In genomic region chr6:31585531-31585930, GRCh38 we compare ENCODE assay signal across 8 cellular contexts. TPM values are rescaled to one million over a fixed set of nuclear protein-coding genes. Genes with fewer than 3 reads are reported as not detected.
DNase-seq lines count a peak whose midpoint lies in the region; ATAC-seq, FAIRE-seq and TF ChIP-seq lines count a peak whose summit lies in the region.

No MANE protein-coding gene starts in this region.

- no peak overlapping the region for H3K4me3 ChIP-seq in AG04450 (ENCODE audit: low read depth, low read length)

- H3K27me3 Mint-ChIP-seq in T-helper 17 cell, result no peaks in the 10 kb centered on the region

- peak overlapping the region; percentile 88 for H3K4me3 Mint-ChIP-seq in T-helper 17 cell

- no peak overlapping the region for H3K27ac ChIP-seq in AG04450 (ENCODE audit: low read depth, low read length)

- peak overlapping the region; percentile 92 for H3K27ac Mint-ChIP-seq in T-helper 17 cell

- TF ChIP-seq CTCF in AG04450 (IDR thresholded peaks at IDR 0.05; ENCODE audit: low read depth, low read length), result peak; percentile 33

- H3K4me1 Mint-ChIP-seq in T-helper 17 cell, result peaks cover 50% of the 10 kb centered on the region

- H3K36me3 Mint-ChIP-seq in T-helper 17 cell (ENCODE audit: low read depth), result peaks cover 15% of the 10 kb centered on the region

- POLR2A ChIA-PET in AG04450 (lab: Yijun Ruan, JAX), result no interaction called here

- H3K9me3 ChIP-seq in AG04450 (ENCODE audit: control insufficient read depth, insufficient read depth, low read length) (no peaks in the 10 kb centered on the region; the same call in 1 of the 2 replicates), T-helper 17 cell (ENCODE audit: control insufficient read depth, low read length, poor library complexity, severe bottlenecking) (no peaks in the 10 kb centered on the region)

- peak; percentile 46 for FAIRE-seq in GM12892 (lab: Jason Lieb, UNC)

- H3K27me3 ChIP-seq in AG04450 (ENCODE audit: control insufficient read depth, insufficient read depth, low read length), result peaks cover 2% of the 10 kb centered on the region

- DNase-seq in AG04450 (ENCODE audit: low read depth, low spot score) (no peak), GM12892 (ENCODE audit: insufficient read length) (no peak), T-helper 17 cell (peak in 1 of 3 donors; percentile 27), iPS-NIHi11 (ENCODE audit: low spot score) (peak; percentile 58), NCI-H446 (lab: John Stamatoyannopoulos, UW) (no peak), NCI-H510A (lab: John Stamatoyannopoulos, UW) (no peak)

- CTCF ChIA-PET in AG04450 (lab: Charles Lee), result interaction anchor here (5.8 kb wide), 1 partner anchor 12 kb away, joined by 47 read pairs; no protein-coding TSS in a partner anchor

- ATAC-seq in T-helper 17 cell (peak; percentile 24), GM19395 (IDR thresholded peaks at IDR 0.05; ENCODE audit: unreplicated experiment) (no peak), GM19023 (IDR thresholded peaks at IDR 0.05; ENCODE audit: unreplicated experiment) (no peak)

- no peak for TF ChIP-seq POLR2A in GM12892 (IDR thresholded peaks at IDR 0.05; ENCODE audit: low read depth, low read length)

RNA-seq across cellular contexts. Expression of gene LST1, which starts 0.5 kb away (rescaled TPM):
- not detected in 2 replicates for polyA plus RNA-seq in AG04450 (2011; rRNA removed)
- not detected in 2 replicates for polyA minus RNA-seq in AG04450 (2011; rRNA and poly(A)+ RNA removed)
- 20.2 TPM for polyA plus RNA-seq in GM12892 (2012; ENCODE audit: missing spikeins)
- 10 to 100 TPM; 30.6 to 42.6 TPM for total RNA-seq in T-helper 17 cell

RNA-seq across cellular contexts. Expression of gene LTB, which starts 3.3 kb away (rescaled TPM):
- polyA plus RNA-seq in AG04450 (2011; rRNA removed), result not detected in 2 replicates
- polyA minus RNA-seq in AG04450 (2011; rRNA and poly(A)+ RNA removed), result not detected in 2 replicates
- polyA plus RNA-seq in GM12892 (2012; ENCODE audit: missing spikeins), result 31.3 TPM
- 100 to 1,000 TPM; 791 to 891 TPM for total RNA-seq in T-helper 17 cell

RNA-seq across cellular contexts. Expression of gene NCR3, which starts 7.3 kb away (rescaled TPM):
- not detected in 2 replicates for polyA plus RNA-seq in AG04450 (2011; rRNA removed)
- polyA minus RNA-seq in AG04450 (2011; rRNA and poly(A)+ RNA removed), result not detected in 2 replicates
- 14.7 TPM for polyA plus RNA-seq in GM12892 (2012; ENCODE audit: missing spikeins)
- 1 to 10 TPM; 5.7 to 8.2 TPM for total RNA-seq in T-helper 17 cell

RNA-seq across cellular contexts. Expression of gene TNF, which starts 10.2 kb away (rescaled TPM):
- not detected in 2 replicates for polyA plus RNA-seq in AG04450 (2011; rRNA removed)
- polyA minus RNA-seq in AG04450 (2011; rRNA and poly(A)+ RNA removed), result not detected in 2 replicates
- 56.7 TPM for polyA plus RNA-seq in GM12892 (2012; ENCODE audit: missing spikeins)
- 10 to 100 TPM; 28.9 to 33.6 TPM for total RNA-seq in T-helper 17 cell

RNA-seq across cellular contexts. Expression of gene LTA, which starts 13.4 kb away (rescaled TPM):
- not detected in 2 replicates for polyA plus RNA-seq in AG04450 (2011; rRNA removed)
- not detected in 2 replicates for polyA minus RNA-seq in AG04450 (2011; rRNA and poly(A)+ RNA removed)
- polyA plus RNA-seq in GM12892 (2012; ENCODE audit: missing spikeins), result 139 TPM
- 10 to 100 TPM; 19.9 to 26.0 TPM for total RNA-seq in T-helper 17 cell
